ENCODE assay signal across 8 cellular contexts in the genomic region with DNA sequence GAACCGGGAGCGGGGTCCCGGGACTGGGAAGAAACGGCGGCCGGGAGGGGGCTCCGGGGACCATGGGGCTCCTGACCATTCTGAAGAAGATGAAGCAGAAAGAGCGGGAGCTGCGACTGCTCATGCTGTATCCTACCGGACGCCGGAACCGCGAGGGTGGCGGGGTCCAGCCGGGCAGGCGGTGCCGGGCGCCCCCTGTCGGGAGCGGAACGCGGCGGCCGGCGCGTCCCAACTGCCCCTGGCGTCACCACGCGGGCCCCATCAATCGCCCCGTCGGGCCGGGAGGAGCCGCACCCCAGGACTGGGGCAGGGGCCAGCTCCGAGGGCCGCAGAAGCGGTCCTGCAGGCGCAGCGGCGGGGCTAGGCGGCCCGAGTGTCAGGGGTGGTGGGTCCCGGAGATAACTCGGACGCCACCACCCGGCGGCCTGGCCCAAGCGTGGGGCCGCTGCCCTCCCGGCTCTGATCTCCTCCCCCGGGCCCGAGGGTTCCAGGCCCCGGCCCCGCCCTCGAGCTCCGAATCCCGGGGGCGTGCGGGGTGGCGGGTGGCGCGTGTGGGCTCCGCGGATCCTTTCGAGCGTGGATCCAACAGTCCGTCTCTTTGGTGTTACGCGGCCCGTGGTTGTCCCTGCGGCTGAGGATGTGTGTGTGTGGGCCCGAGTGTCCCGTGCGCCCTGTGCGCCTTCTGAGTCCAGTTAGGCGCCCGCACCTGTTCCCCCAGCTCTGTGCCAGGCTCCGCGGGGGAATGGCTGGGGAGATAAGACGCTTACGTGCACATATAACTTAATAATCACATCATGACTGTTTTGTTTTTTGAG. TPM values are rescaled to one million over a fixed set of nuclear protein-coding genes. Genes with fewer than 3 reads are reported as not detected.
DNase-seq lines count a peak whose midpoint lies in the region; ATAC-seq and TF ChIP-seq lines count a peak whose summit lies in the region.

Gene ARL2, plus strand, starts transcription at position 15 of the 815 bp plus-strand sequence. Its CDS starts 48 bp downstream, at position 63.

- peak within 1 kb of the TSS; percentile 93 for H2AFZ ChIP-seq in Loucy (ENCODE audit: low read length)

- peaks cover 6% of the 10 kb centered on the region for H3F3A ChIP-seq in Loucy (ENCODE audit: low read depth)

- no peaks in the 10 kb centered on the region for H3K27me3 Mint-ChIP-seq in naive thymus-derived CD8-positive, alpha-beta T cell

- peaks cover 23% of the 10 kb centered on the region for H3K4me1 ChIP-seq in Loucy (ENCODE audit: insufficient read depth, low read length, poor library complexity, severe bottlenecking)
- peaks cover 15 to 24% (median 17%) of the 10 kb centered on the region in 4 donors for H3K4me1 ChIP-seq in transverse colon

- H3K4me3 Mint-ChIP-seq in naive thymus-derived CD8-positive, alpha-beta T cell: peak within 1 kb of the TSS; percentile 86 to 95 (median 92)

- H3K36me3 Mint-ChIP-seq in naive thymus-derived CD8-positive, alpha-beta T cell: peaks cover 0 to 7% (median 3%) of the 10 kb centered on the region in 3 donors

- DNase-seq in NCI-H748 treated with DMSO at 0.1 percent for 48 hours (lab: John Stamatoyannopoulos, UW) (peak; percentile 66), NCI-H748 (lab: John Stamatoyannopoulos, UW; ENCODE audit: unreplicated experiment) (no peak), GOT3 (lab: John Stamatoyannopoulos, UW) (peak; percentile 46), epithelial cell of esophagus (ENCODE audit: low read depth) (peak; percentile 22), transverse colon (no peak)
- peak; percentile 59 to 60 for DNase-seq in activated CD4-positive, alpha-beta T cell treated with anti-CD3 and anti-CD28 coated beads, Interleukin-2, amount 50 U/mL, for 48 hours
- DNase-seq in naive thymus-derived CD8-positive, alpha-beta T cell: peak in 6 of 10 donors; percentile 13 to 64 (median 40)

- intact Hi-C loops in transverse colon (cut with DNase I; ENCODE audit: low total_unique reads): loop anchor here (5.0 kb wide), 1 partner anchor 98 kb away; the partner anchor contains the start of gene TM7SF2

- 0% methylated on average over 34 of the region's 82 CpGs; no CpG with 5 or more reads in 1 of the 2 donors for WGBS in transverse colon (ENCODE audit: low coverage in 1 of 2), 2 donors

- no peak for TF ChIP-seq EP300 in transverse colon (IDR thresholded peaks at IDR 0.05; ENCODE audit: low read depth)

- H3K4me2 ChIP-seq in Loucy (ENCODE audit: low read depth, low read length, poor library complexity, severe bottlenecking): peak within 1 kb of the TSS; percentile 85

- H3K27me3 ChIP-seq in Loucy (ENCODE audit: insufficient read depth, low read length, poor library complexity, severe bottlenecking) (no peaks in the 10 kb centered on the region), transverse colon (no peaks in the 10 kb centered on the region)

- H3K36me3 ChIP-seq in Loucy (ENCODE audit: insufficient read depth, low read length) (peaks cover 3% of the 10 kb centered on the region; the same call in 1 of the 2 replicates), transverse colon (no peaks in the 10 kb centered on the region)

- peak within 1 kb of the TSS; percentile 98 to 100 (median 100) for H3K27ac ChIP-seq in transverse colon

- in situ Hi-C loops in transverse colon (cut with MboI; ENCODE audit: low pct_ligation_motif_present in 1 of 4, low pct_unique_long_range_greater_than_20kb in 1 of 4, low sequenced_read_pairs in 3 of 4): no loop called here

- peak within 1 kb of the TSS; percentile 84 to 99 (median 96) for H3K27ac Mint-ChIP-seq in naive thymus-derived CD8-positive, alpha-beta T cell

- POLR2A ChIA-PET in naive thymus-derived CD8-positive, alpha-beta T cell (lab: Charles Lee): interaction anchor here (0.5 to 2.9 kb wide), 19 partner anchors 10 to 265 kb away, joined by 3 to 23 read pairs (median 3); partner anchors contain the start of genes FAU, MRPL49, PPP2R5B and SAC3D1

- ATAC-seq in naive thymus-derived CD8-positive, alpha-beta T cell: peak; percentile 49 to 64

- no peaks in the 10 kb centered on the region for H3K9me2 ChIP-seq in Loucy (replicated peaks; ENCODE audit: low read depth, low read length)

- H3K9ac ChIP-seq in Loucy (ENCODE audit: low read depth, low read length, poor library complexity, severe bottlenecking): peak within 1 kb of the TSS; percentile 91

- H3K79me2 ChIP-seq in Loucy (ENCODE audit: insufficient read depth, low read length): peaks cover 32% of the 10 kb centered on the region

- H3K4me1 Mint-ChIP-seq in naive thymus-derived CD8-positive, alpha-beta T cell: peaks cover 17 to 31% (median 29%) of the 10 kb centered on the region in 4 donors

- TF ChIP-seq CTCF in Loucy (conservative IDR thresholded peaks at IDR 0.05; ENCODE audit: low read length) (peak; percentile 58), epithelial cell of esophagus (IDR thresholded peaks at IDR 0.05; ENCODE audit: insufficient read depth, low read depth, low read length, missing control alignments) (peak; percentile 46), transverse colon (IDR thresholded peaks at IDR 0.05) (peak; percentile 33 to 96 (median 91))

- peak; percentile 51 for TF ChIP-seq POLR2A in transverse colon (IDR thresholded peaks at IDR 0.05)

- H3K4me3 ChIP-seq in Loucy (ENCODE audit: low read length, poor library complexity, severe bottlenecking): peak within 1 kb of the TSS; percentile 89
- H3K4me3 ChIP-seq in epithelial cell of esophagus (ENCODE audit: low read length): peak within 1 kb of the TSS; percentile 84
- H3K4me3 ChIP-seq in transverse colon: peak within 1 kb of the TSS; percentile 54 to 74 (median 74)

- H3K9me3 Mint-ChIP-seq in naive thymus-derived CD8-positive, alpha-beta T cell: no peaks in the 10 kb centered on the region

- no peaks in the 10 kb centered on the region for H3K9me3 ChIP-seq in Loucy (ENCODE audit: insufficient read depth, low read depth, low read length)
- no peaks in the 10 kb centered on the region for H3K9me3 ChIP-seq in transverse colon

- peaks cover 8% of the 10 kb centered on the region for H4K20me1 ChIP-seq in Loucy (ENCODE audit: insufficient read depth, low read length, poor library complexity, severe bottlenecking)

RNA-seq across cellular contexts. Expression of gene ARL2, which starts in this region (rescaled TPM):
- total RNA-seq in naive thymus-derived CD8-positive, alpha-beta T cell: 10 to 100 TPM; 37.0 to 38.4 TPM
- polyA plus RNA-seq in naive thymus-derived CD8-positive, alpha-beta T cell: 100 to 1,000 TPM; 108 to 135 (median 122) TPM
- total RNA-seq in transverse colon: 100 to 1,000 TPM in 1 of 4 donors, 10 to 100 TPM in 3; 28.4 to 147 (median 85.8) TPM

Comparison
In these comparisons a context has a peak if more than half of its experiments do, and no peak if none do; other contexts are left out.
1. DNase-seq: peak in NCI-H748 treated with DMSO at 0.1 percent for 48 hours (single experiment), GOT3 (single experiment), activated CD4-positive, alpha-beta T cell treated with anti-CD3 and anti-CD28 coated beads, Interleukin-2, amount 50 U/mL, for 48 hours (2 of 2), epithelial cell of esophagus (single experiment) and naive thymus-derived CD8-positive, alpha-beta T cell (6 of 10); none in NCI-H748 (single experiment) and transverse colon (single experiment).
2. Peak in every context shown above with its lines, with median percentiles within 50 percentile points of each other: H3K4me3 ChIP-seq and CTCF ChIP-seq.